ENCODE assay signal across 9 cellular contexts in the genomic region with DNA sequence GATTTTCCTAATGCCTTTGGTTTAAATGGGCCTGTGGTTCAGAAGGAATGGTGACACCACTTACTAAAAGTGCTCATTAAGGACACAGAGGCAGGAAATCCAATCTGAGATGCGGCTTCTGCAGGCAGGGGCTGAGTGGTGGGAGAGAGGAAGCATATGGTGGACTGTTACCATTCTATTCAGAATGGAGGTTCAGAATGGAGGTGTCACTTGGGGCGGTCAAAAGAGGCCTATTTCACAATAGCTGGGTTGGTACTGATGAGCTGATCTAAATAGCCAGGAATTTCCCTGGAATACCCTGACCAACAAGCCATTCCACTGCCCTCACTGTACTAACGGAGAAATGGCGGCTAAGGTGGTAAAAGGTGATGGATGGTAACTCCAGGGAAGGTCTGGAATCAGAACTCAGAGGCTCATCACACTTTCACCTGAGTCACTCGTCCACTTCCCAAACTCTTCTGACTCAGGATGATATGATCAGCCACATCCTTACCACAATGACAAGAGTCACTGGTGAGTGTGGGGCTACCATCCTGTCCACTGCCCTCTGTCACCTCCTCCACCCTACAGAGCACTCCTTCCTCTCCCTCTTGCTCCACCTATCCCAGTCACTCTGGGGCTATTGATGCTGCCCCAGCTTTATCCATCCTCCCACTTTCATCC. TPM values are rescaled to one million over a fixed set of nuclear protein-coding genes. Genes with fewer than 3 reads are reported as not detected.
A peak's percentile ranks its signal among the peaks of the same experiment; 100 is the strongest.
DNase-seq lines count a peak whose midpoint lies in the region; ATAC-seq, FAIRE-seq and TF ChIP-seq lines count a peak whose summit lies in the region.
"Had no signal": no experiment of that assay in that cellular context is flagged by ENCODE, and none has a peak within 500 bp of the region (broad histone marks: within the 10 kb centered on the region; RNA-seq: fewer than 3 reads in every experiment).

No MANE protein-coding gene starts in this region.

- peaks cover 0 to 88% (median 30%) of the 10 kb centered on the region in 9 donors for H3K36me3 ChIP-seq in heart right ventricle
- H3K36me3 ChIP-seq in prostate gland: peaks cover 0 to 7% of the 10 kb centered on the region in 2 donors

- FAIRE-seq in RCC 7860 (lab: Jason Lieb, UNC): peak; percentile 72

- intact Hi-C loops in heart right ventricle (cut with DNase I) (loop anchor here (1.0 to 2.0 kb wide), 4 partner anchors 80 to 82 kb away; no protein-coding TSS in a partner anchor), cardiac septum (cut with DNase I) (loop anchor here (1.0 kb wide), 1 partner anchor 82 kb away; no protein-coding TSS in a partner anchor), prostate gland (cut with DNase I) (loop anchor here (1.0 kb wide), 1 partner anchor 82 kb away; no protein-coding TSS in a partner anchor)

- no peak overlapping the region for H3K4me3 ChIP-seq in heart right ventricle
- H3K4me3 ChIP-seq in foreskin fibroblast (ENCODE audit: low read depth in 1 of 2, low read length in 2 of 2): no peak overlapping the region
- no peak overlapping the region for H3K4me3 ChIP-seq in prostate gland
- H3K4me3 ChIP-seq: SJSA1 had no signal

- TF ChIP-seq POLR2A in prostate gland (IDR thresholded peaks at IDR 0.05): no peak

- no peak for TF ChIP-seq CTCF in heart right ventricle (IDR thresholded peaks at IDR 0.05)
- no peak for TF ChIP-seq CTCF in foreskin fibroblast (IDR thresholded peaks at IDR 0.05; ENCODE audit: low read depth, low read length)
- no peak for TF ChIP-seq CTCF in prostate gland (IDR thresholded peaks at IDR 0.05)

- WGBS in heart right ventricle, 2 donors: 90 to 93% methylated on average over 5 of the region's 5 CpGs
- 89% methylated on average over 5 of the region's 5 CpGs for WGBS in prostate gland

- DNase-seq in heart right ventricle (no peak), cardiac septum (ENCODE audit: low spot score) (no peak), RCC 7860 (ENCODE audit: low spot score) (peak; percentile 86), foreskin fibroblast (peak; percentile 48 to 63), substantia nigra (lab: John Stamatoyannopoulos, UW) (no peak), prostate gland (ENCODE audit: low spot score) (no peak), occipital lobe (lab: John Stamatoyannopoulos, UW) (no peak), kidney glomerular epithelial cell (lab: John Stamatoyannopoulos, UW) (no peak)

- H3K9me3 ChIP-seq in heart right ventricle (no peaks in the 10 kb centered on the region), prostate gland (no peaks in the 10 kb centered on the region)
- H3K9me3 ChIP-seq: SJSA1 had no signal

- H3K27me3 ChIP-seq in heart right ventricle: no peaks in the 10 kb centered on the region
- H3K27me3 ChIP-seq in prostate gland (replicated peaks; ENCODE audit: insufficient read depth): no peaks in the 10 kb centered on the region
- H3K27me3 ChIP-seq: SJSA1 had no signal

- peaks cover 0 to 39% (median 16%) of the 10 kb centered on the region in 9 donors for H3K4me1 ChIP-seq in heart right ventricle
- no peaks in the 10 kb centered on the region for H3K4me1 ChIP-seq in prostate gland (replicated peaks)

- peak overlapping the region in 8 of 10 donors; percentile 32 to 92 (median 78) for H3K27ac ChIP-seq in heart right ventricle
- H3K27ac ChIP-seq in substantia nigra (ENCODE audit: low read depth, low read length, poor library complexity, severe bottlenecking): peak overlapping the region; percentile 19
- H3K27ac ChIP-seq in prostate gland: no peak overlapping the region
- H3K27ac ChIP-seq: SJSA1 had no signal

- peak in 2 of 8 donors; percentile 10 to 17 for ATAC-seq in heart right ventricle

RNA-seq across cellular contexts. Expression of gene RFT1, which starts 15.7 kb away (rescaled TPM):
- total RNA-seq in heart right ventricle (10 to 100 TPM in 4 of 10 donors, 1 to 10 TPM in 6; 5.7 to 13.1 (median 9.5) TPM), cardiac septum (8.6 TPM), prostate gland (10 to 100 TPM; 10.3 to 31.1 TPM), occipital lobe (8.6 TPM)
- polyA plus RNA-seq in heart right ventricle: 1 to 10 TPM; 4.6 to 8.2 TPM

RNA-seq across cellular contexts. Expression of gene PRKCD, which starts 46.5 kb away (rescaled TPM):
- 10 to 100 TPM in 4 of 10 donors, 1 to 10 TPM in 6; 6.6 to 28.3 (median 7.7) TPM for total RNA-seq in heart right ventricle
- polyA plus RNA-seq in heart right ventricle: 10 to 100 TPM in 1 of 2 donors, 1 to 10 TPM in 1; 8.6 to 11.5 TPM
- total RNA-seq in cardiac septum: 10.6 TPM
- total RNA-seq in prostate gland: 10 to 100 TPM; 33.4 to 57.9 TPM
- total RNA-seq in occipital lobe: 0.94 TPM

Comparison
In these comparisons a context has a peak if more than half of its experiments do, and no peak if none do; other contexts are left out.
1. DNase-seq: peak in RCC 7860 (single experiment) and foreskin fibroblast (2 of 2); none in heart right ventricle (0 of 2), cardiac septum (single experiment), substantia nigra (0 of 49), prostate gland (single experiment), occipital lobe (single experiment) and kidney glomerular epithelial cell (single experiment).
2. H3K27ac ChIP-seq: peak in heart right ventricle (8 of 10) and substantia nigra (single experiment); none in prostate gland (0 of 2).